26 cellular contexts compared by ENCODE assay signal in genomic region chr7:69890081-69890369, GRCh38.
A peak's percentile ranks its signal among the peaks of the same experiment; 100 is the strongest.
DNase-seq lines count a peak whose midpoint lies in the region; ATAC-seq and TF ChIP-seq lines count a peak whose summit lies in the region.
"Had no signal": no experiment of that assay in that cellular context is flagged by ENCODE, and none has a peak within 500 bp of the region (broad histone marks: within the 10 kb centered on the region; RNA-seq: fewer than 3 reads in every experiment).

No MANE protein-coding gene starts in this region.

- no peak overlapping the region for H3K14ac ChIP-seq in mesenchymal stem cell (ENCODE audit: low read length in 2 of 2)

- peak overlapping the region; percentile 79 for H3K9ac ChIP-seq in mesenchymal stem cell (ENCODE audit: low read length)
- peak overlapping the region in 3 of 5 donors; percentile 8 to 63 (median 30) for H3K9ac ChIP-seq in subcutaneous abdominal adipose tissue (ENCODE audit: low read length in 5 of 5)
- H3K9ac ChIP-seq: KMS-11 had no signal

- DNase-seq in Right ventricle myocardium inferior (ENCODE audit: missing footprints) = no peak
- no peak for DNase-seq in right atrium auricular region (ENCODE audit: low spot score)
- peak; percentile 23 for DNase-seq in SK-N-DZ (ENCODE audit: low spot score)
- DNase-seq in mesenchymal stem cell = no peak
- DNase-seq in foreskin melanocyte = no peak
- DNase-seq in cerebellum (ENCODE audit: low spot score) = no peak
- no peak for DNase-seq in NCI-H2171 treated with DMSO at 0.1 percent for 48 hours (lab: John Stamatoyannopoulos, UW)
- DNase-seq: activated CD4-positive, alpha-beta T cell treated with anti-CD3 and anti-CD28 coated beads for 4 hours; activated naive CD4-positive, alpha-beta T cell treated with anti-CD3 and anti-CD28 coated beads, Interleukin-2, amount 10 ng/mL, durations not matched to agents 7 days and 5 days; body of pancreas; CD4-positive, alpha-beta T cell; dermis blood vessel endothelial cell; endodermal cell; foreskin fibroblast; kidney; lower lobe of right lung; mucosa of descending colon; NCI-H2081 treated with DMSO at 0.1 percent for 48 hours; ovary; T1000 had no signal

- no peak overlapping the region for H4K8ac ChIP-seq in mesenchymal stem cell (ENCODE audit: low read length)

- TF ChIP-seq CTCF in right atrium auricular region (IDR thresholded peaks at IDR 0.05) = no peak

- no peak overlapping the region for H2BK12ac ChIP-seq in mesenchymal stem cell (ENCODE audit: low read length in 2 of 2)

- intact Hi-C loops in Right ventricle myocardium inferior (cut with DNase I) = no loop called here

- no peak overlapping the region for H2BK120ac ChIP-seq in mesenchymal stem cell (ENCODE audit: low read depth, low read length)

- H3K27me3 ChIP-seq in right atrium auricular region (no peaks in the 10 kb centered on the region), mesenchymal stem cell (ENCODE audit: control insufficient read depth in 1 of 2, insufficient read depth in 1 of 2, low read length in 2 of 2) (no peaks in the 10 kb centered on the region), subcutaneous abdominal adipose tissue (ENCODE audit: control insufficient read depth in 5 of 5, insufficient read depth in 4 of 5, low read length in 5 of 5) (no peaks in the 10 kb centered on the region)
- H3K27me3 ChIP-seq: body of pancreas, ovary had no signal

- H3K9me3 ChIP-seq in right atrium auricular region (no peaks in the 10 kb centered on the region), mesenchymal stem cell (ENCODE audit: control insufficient read depth, low read length) (no peaks in the 10 kb centered on the region), subcutaneous abdominal adipose tissue (ENCODE audit: control insufficient read depth in 5 of 5, low read length in 5 of 5) (no peaks in the 10 kb centered on the region)
- H3K9me3 ChIP-seq: body of pancreas, HAP-1, lower lobe of right lung, mucosa of descending colon, ovary, thoracic aorta had no signal

- H3K4me3 ChIP-seq in right atrium auricular region = no peak overlapping the region
- peak overlapping the region in 1 of 2 experiments; percentile 65 for H3K4me3 ChIP-seq in mesenchymal stem cell (ENCODE audit: insufficient read depth in 1 of 2, low read depth in 1 of 2, low read length in 2 of 2)
- H3K4me3 ChIP-seq in subcutaneous abdominal adipose tissue (ENCODE audit: low read depth in 1 of 5, low read length in 5 of 5) = peak overlapping the region in 4 of 5 donors; percentile 34 to 53 (median 40)
- H3K4me3 ChIP-seq: body of pancreas, HAP-1, lower lobe of right lung, mucosa of descending colon, ovary, smooth muscle cell, thoracic aorta had no signal

- H3K23ac ChIP-seq in mesenchymal stem cell (ENCODE audit: low read length in 2 of 2) = no peak overlapping the region

- H3K27ac ChIP-seq in right atrium auricular region (no peak overlapping the region), mesenchymal stem cell (ENCODE audit: low read length, poor library complexity, severe bottlenecking) (no peak overlapping the region), subcutaneous abdominal adipose tissue (ENCODE audit: low read depth, low read length) (no peak overlapping the region)
- H3K27ac ChIP-seq: body of pancreas, KMS-11, lower lobe of right lung, ovary, thoracic aorta, VCaP had no signal

- H2AK5ac ChIP-seq in mesenchymal stem cell (ENCODE audit: low read length, severe bottlenecking) = no peak overlapping the region

- no peak overlapping the region for H2BK5ac ChIP-seq in mesenchymal stem cell (ENCODE audit: low read depth, low read length, poor library complexity, severe bottlenecking)

- H3K4me1 ChIP-seq in right atrium auricular region (no peaks in the 10 kb centered on the region), mesenchymal stem cell (ENCODE audit: control insufficient read depth, insufficient read depth, low read depth, low read length) (no peaks in the 10 kb centered on the region), subcutaneous abdominal adipose tissue (ENCODE audit: control insufficient read depth in 5 of 5, insufficient read depth in 5 of 5, low read length in 5 of 5) (peaks cover 0 to 15% (median 3%) of the 10 kb centered on the region in 5 donors)
- H3K4me1 ChIP-seq: body of pancreas, lower lobe of right lung had no signal

- H3K18ac ChIP-seq in mesenchymal stem cell (ENCODE audit: low read depth in 1 of 2, low read length in 2 of 2) = no peak overlapping the region

- peaks cover 15% of the 10 kb centered on the region for H3K79me1 ChIP-seq in mesenchymal stem cell (replicated peaks; ENCODE audit: low read length, poor library complexity, severe bottlenecking)

- H3K36me3 ChIP-seq in right atrium auricular region = no peaks in the 10 kb centered on the region
- H3K36me3 ChIP-seq in mesenchymal stem cell (ENCODE audit: control insufficient read depth in 1 of 2, insufficient read depth in 2 of 2, low read depth in 1 of 2, low read length in 2 of 2) = no peaks in the 10 kb centered on the region
- no peaks in the 10 kb centered on the region for H3K36me3 ChIP-seq in subcutaneous abdominal adipose tissue (ENCODE audit: control insufficient read depth in 5 of 5, insufficient read depth in 5 of 5, low read length in 5 of 5)
- H3K36me3 ChIP-seq: HAP-1, lower lobe of right lung, ovary, thoracic aorta had no signal

- H3K4me2 ChIP-seq in mesenchymal stem cell (ENCODE audit: low read length, poor library complexity, severe bottlenecking) = no peak overlapping the region
- H3K4me2 ChIP-seq: KMS-11, smooth muscle cell had no signal

- H3K4ac ChIP-seq in mesenchymal stem cell (ENCODE audit: low read depth in 1 of 2, low read length in 2 of 2) = no peak overlapping the region

- 87% methylated on average over 4 of the region's 4 CpGs for WGBS in mesenchymal stem cell

- no peak overlapping the region for H4K91ac ChIP-seq in mesenchymal stem cell (ENCODE audit: low read length)

- H2BK15ac ChIP-seq in mesenchymal stem cell (ENCODE audit: low read depth, poor library complexity, severe bottlenecking) = no peak overlapping the region

- ATAC-seq in Right ventricle myocardium inferior = peak; percentile 66
- ATAC-seq: body of pancreas, lower lobe of right lung, mucosa of descending colon had no signal

- H2AFZ ChIP-seq in mesenchymal stem cell (ENCODE audit: low read depth, low read length) = no peak overlapping the region

Comparison
In these comparisons a context has a peak if more than half of its experiments do, and no peak if none do; other contexts are left out.
1. H3K4me3 ChIP-seq: peak in subcutaneous abdominal adipose tissue (4 of 5); none in right atrium auricular region (0 of 2).